In the genomic region with DNA sequence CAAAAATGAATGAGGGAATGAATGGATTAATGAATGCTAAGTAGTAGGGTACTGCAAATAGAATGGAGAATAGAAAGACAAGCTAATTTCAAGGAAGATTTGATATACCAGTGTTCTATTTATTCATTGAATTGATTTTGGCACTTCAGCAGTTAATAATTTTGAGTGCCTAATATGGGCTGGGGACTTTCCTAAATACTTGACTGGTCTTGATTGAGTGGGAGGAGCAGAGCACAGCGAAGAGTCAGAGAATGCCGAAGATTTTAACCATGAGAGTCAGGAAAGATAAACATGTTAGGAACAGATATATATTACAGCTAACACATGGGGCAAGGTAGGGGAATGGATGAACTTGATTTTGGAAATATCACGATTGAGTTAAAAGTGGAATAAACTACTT, we compare ENCODE assay signal across 25 cellular contexts. TPM values are rescaled to one million over a fixed set of nuclear protein-coding genes. Genes with fewer than 3 reads are reported as not detected.
DNase-seq lines count a peak whose midpoint lies in the region; ATAC-seq, FAIRE-seq and TF ChIP-seq lines count a peak whose summit lies in the region.
"Had no signal": no experiment of that assay in that cellular context is flagged by ENCODE, and none has a peak within 500 bp of the region (broad histone marks: within the 10 kb centered on the region; RNA-seq: fewer than 3 reads in every experiment).

No MANE protein-coding gene starts in this region.

- no peaks in the 10 kb centered on the region for H3K27me3 Mint-ChIP-seq in astrocyte (ENCODE audit: low read depth, unreplicated experiment)
- no peaks in the 10 kb centered on the region for H3K27me3 Mint-ChIP-seq in stimulated activated memory B cell treated with anti-CD40 and anti-IgM and Interleukin-4, amounts not matched to agents 10 μg/mL and 1 μg/mL and 100 μg/mL, for 72 hours
- H3K27me3 Mint-ChIP-seq in naive thymus-derived CD8-positive, alpha-beta T cell, result peaks cover 0 to 24% (median 4%) of the 10 kb centered on the region in 5 donors
- H3K27me3 Mint-ChIP-seq: activated CD8-positive, alpha-beta memory T cell treated with anti-CD3 and anti-CD28 coated beads, Interleukin-2, amount 10 ng/mL, durations not matched to agents 7 days and 5 days had no signal

- H3K36me3 ChIP-seq in astrocyte (ENCODE audit: insufficient read depth, low read length), result no peaks in the 10 kb centered on the region
- H3K36me3 ChIP-seq: adrenal gland, cardiac muscle cell, right atrium auricular region, SJCRH30 had no signal

- POLR2A ChIA-PET in naive thymus-derived CD8-positive, alpha-beta T cell (lab: Charles Lee), result no interaction called here

- H3K9me3 Mint-ChIP-seq in astrocyte (ENCODE audit: unreplicated experiment), result peaks cover 1% of the 10 kb centered on the region
- H3K9me3 Mint-ChIP-seq in stimulated activated memory B cell treated with anti-CD40 and anti-IgM and Interleukin-4, amounts not matched to agents 10 μg/mL and 1 μg/mL and 100 μg/mL, for 72 hours, result no peaks in the 10 kb centered on the region
- H3K9me3 Mint-ChIP-seq in naive thymus-derived CD8-positive, alpha-beta T cell, result no peaks in the 10 kb centered on the region
- H3K9me3 Mint-ChIP-seq: activated naive CD4-positive, alpha-beta T cell treated with anti-CD3 and anti-CD28 coated beads for 36 hours; GM23338; neural crest cell had no signal

- TF ChIP-seq CTCF in astrocyte (IDR thresholded peaks at IDR 0.05; ENCODE audit: insufficient read depth, low read depth, low read length), result no peak

- peaks cover 44% of the 10 kb centered on the region for H3K4me1 Mint-ChIP-seq in astrocyte (ENCODE audit: low read depth, unreplicated experiment)
- peaks cover 44% of the 10 kb centered on the region for H3K4me1 Mint-ChIP-seq in stimulated activated memory B cell treated with anti-CD40 and anti-IgM and Interleukin-4, amounts not matched to agents 10 μg/mL and 1 μg/mL and 100 μg/mL, for 72 hours
- H3K4me1 Mint-ChIP-seq in naive thymus-derived CD8-positive, alpha-beta T cell, result peaks cover 0 to 22% (median 0%) of the 10 kb centered on the region in 4 donors
- H3K4me1 Mint-ChIP-seq: GM23338, neural crest cell had no signal

- no peak overlapping the region for H3K4me3 ChIP-seq in astrocyte (ENCODE audit: insufficient read depth, low read depth, low read length)
- H3K4me3 ChIP-seq: adrenal gland, cardiac muscle cell, GM23338, right atrium auricular region, SJCRH30 had no signal

- no peaks in the 10 kb centered on the region for H3K27me3 ChIP-seq in astrocyte (ENCODE audit: insufficient read depth, low read length)
- H3K27me3 ChIP-seq: adrenal gland, cardiac muscle cell, right atrium auricular region, SJCRH30 had no signal

- H3K27ac Mint-ChIP-seq in astrocyte (ENCODE audit: unreplicated experiment), result peak overlapping the region; percentile 36
- H3K27ac Mint-ChIP-seq in stimulated activated memory B cell treated with anti-CD40 and anti-IgM and Interleukin-4, amounts not matched to agents 10 μg/mL and 1 μg/mL and 100 μg/mL, for 72 hours, result peak overlapping the region; percentile 22
- H3K27ac Mint-ChIP-seq in naive thymus-derived CD8-positive, alpha-beta T cell, result no peak overlapping the region
- H3K27ac Mint-ChIP-seq: activated CD8-positive, alpha-beta memory T cell treated with anti-CD3 and anti-CD28 coated beads, Interleukin-2, amount 10 ng/mL, durations not matched to agents 7 days and 5 days; activated naive CD4-positive, alpha-beta T cell treated with anti-CD3 and anti-CD28 coated beads for 36 hours; GM23338 had no signal

- H3K9me3 ChIP-seq in astrocyte (ENCODE audit: insufficient read depth, low read depth, low read length), result no peaks in the 10 kb centered on the region
- H3K9me3 ChIP-seq: adrenal gland, Caco-2, right atrium auricular region had no signal

- no peak overlapping the region for H3K27ac ChIP-seq in astrocyte (ENCODE audit: low read depth, low read length)
- H3K27ac ChIP-seq: adrenal gland, C4-2B, cardiac muscle cell, right atrium auricular region had no signal

- no peak for DNase-seq in GM18507 (ENCODE audit: extremely low spot score, insufficient read length, low read depth)
- DNase-seq in astrocyte (ENCODE audit: low read depth), result peak; percentile 59
- DNase-seq in iris pigment epithelial cell (ENCODE audit: low read depth), result peak; percentile 83
- DNase-seq in naive thymus-derived CD8-positive, alpha-beta T cell, result no peak
- no peak for DNase-seq in foreskin melanocyte
- DNase-seq: activated CD4-positive, CD25-positive, alpha-beta regulatory T cell; activated CD8-positive, alpha-beta memory T cell treated with anti-CD3 and anti-CD28 coated beads, Interleukin-2, amount 10 ng/mL, durations not matched to agents 7 days and 5 days; activated naive CD4-positive, alpha-beta T cell treated with anti-CD3 and anti-CD28 coated beads for 36 hours; adrenal gland; Caco-2; DMS79 treated with DMSO at 0.1 percent for 48 hours; NCI-H1105; NCI-H2029; NCI-H345; SJCRH30; stimulated activated CD4-positive, alpha-beta T cell treated with anti-CD3 and anti-CD28 coated beads, Interleukin-12 subunit alpha, Interleukin-12 subunit beta, amount 100 ng/mL, for 4 hours; stimulated activated CD4-positive, alpha-beta T cell treated with anti-CD3 and anti-CD28 coated beads, Interleukin-4, amount 100 ng/mL, for 1 hour had no signal

- H3K9ac ChIP-seq in astrocyte (ENCODE audit: low read length), result no peak overlapping the region

- ATAC-seq in stimulated activated memory B cell treated with anti-CD40 and anti-IgM and Interleukin-4, amounts not matched to agents 10 μg/mL and 1 μg/mL and 100 μg/mL, for 72 hours, result no peak
- no peak for ATAC-seq in naive thymus-derived CD8-positive, alpha-beta T cell
- no peak for ATAC-seq in GM18867 (IDR thresholded peaks at IDR 0.05; ENCODE audit: unreplicated experiment)
- ATAC-seq: activated CD8-positive, alpha-beta memory T cell treated with anti-CD3 and anti-CD28 coated beads, Interleukin-2, amount 10 ng/mL, durations not matched to agents 7 days and 5 days; GM23338 had no signal

- no peak overlapping the region for H2AFZ ChIP-seq in astrocyte (ENCODE audit: low read depth, low read length)
- H2AFZ ChIP-seq: GM23338 had no signal

- no peak overlapping the region for H3K4me2 ChIP-seq in astrocyte (ENCODE audit: low read length)
- H3K4me2 ChIP-seq: GM23338 had no signal

- peaks cover 29% of the 10 kb centered on the region for H3K4me1 ChIP-seq in astrocyte (ENCODE audit: insufficient read depth, low read length)
- H3K4me1 ChIP-seq: Caco-2 had no signal

- H3K79me2 ChIP-seq in astrocyte (ENCODE audit: insufficient read depth, low read length), result no peaks in the 10 kb centered on the region

- no peaks in the 10 kb centered on the region for H3K36me3 Mint-ChIP-seq in astrocyte (ENCODE audit: low read depth, unreplicated experiment)
- no peaks in the 10 kb centered on the region for H3K36me3 Mint-ChIP-seq in stimulated activated memory B cell treated with anti-CD40 and anti-IgM and Interleukin-4, amounts not matched to agents 10 μg/mL and 1 μg/mL and 100 μg/mL, for 72 hours
- no peaks in the 10 kb centered on the region for H3K36me3 Mint-ChIP-seq in naive thymus-derived CD8-positive, alpha-beta T cell
- H3K36me3 Mint-ChIP-seq: activated CD8-positive, alpha-beta memory T cell treated with anti-CD3 and anti-CD28 coated beads, Interleukin-2, amount 10 ng/mL, durations not matched to agents 7 days and 5 days had no signal

- H4K20me1 ChIP-seq in astrocyte (ENCODE audit: insufficient read depth, low read length), result no peaks in the 10 kb centered on the region

- no peak overlapping the region for H3K4me3 Mint-ChIP-seq in astrocyte (ENCODE audit: unreplicated experiment)
- H3K4me3 Mint-ChIP-seq in stimulated activated memory B cell treated with anti-CD40 and anti-IgM and Interleukin-4, amounts not matched to agents 10 μg/mL and 1 μg/mL and 100 μg/mL, for 72 hours, result no peak overlapping the region
- no peak overlapping the region for H3K4me3 Mint-ChIP-seq in naive thymus-derived CD8-positive, alpha-beta T cell
- H3K4me3 Mint-ChIP-seq: activated CD8-positive, alpha-beta memory T cell treated with anti-CD3 and anti-CD28 coated beads, Interleukin-2, amount 10 ng/mL, durations not matched to agents 7 days and 5 days; activated naive CD4-positive, alpha-beta T cell treated with anti-CD3 and anti-CD28 coated beads for 36 hours; GM23338; neural crest cell had no signal

- FAIRE-seq in GM18507 (lab: Jason Lieb, UNC), result peak; percentile 56
- FAIRE-seq in astrocyte (lab: Jason Lieb, UNC), result no peak
- FAIRE-seq: keratinocyte had no signal

RNA-seq across cellular contexts. Expression of gene IL15, which starts 10.6 kb away (rescaled TPM):
- total RNA-seq in astrocyte, result 3.6 and 4.8 TPM in 2 replicates
- total RNA-seq in naive thymus-derived CD8-positive, alpha-beta T cell, result under 1 TPM; 0.42 to 0.85 TPM
- 1 to 10 TPM in 1 of 3 donors, under 1 TPM in 1, not detected in 1; 0.39 to 1.6 TPM for polyA plus RNA-seq in naive thymus-derived CD8-positive, alpha-beta T cell
- total RNA-seq: Caco-2, cardiac muscle cell, neural crest cell had no signal
- polyA plus RNA-seq: cardiac muscle cell had no signal

Comparison
In these comparisons a context has a peak if more than half of its experiments do, and no peak if none do; other contexts are left out.
1. DNase-seq: peak in astrocyte (single experiment) and iris pigment epithelial cell (single experiment); none in GM18507 (single experiment), naive thymus-derived CD8-positive, alpha-beta T cell (0 of 10) and foreskin melanocyte (single experiment).
2. H3K27ac Mint-ChIP-seq: peak in astrocyte (single experiment) and stimulated activated memory B cell treated with anti-CD40 and anti-IgM and Interleukin-4, amounts not matched to agents 10 μg/mL and 1 μg/mL and 100 μg/mL, for 72 hours (single experiment); none in naive thymus-derived CD8-positive, alpha-beta T cell (0 of 10).